In genomic region chr1:220037810-220038209, GRCh38 we compare ENCODE assay signal across 7 cellular contexts. TPM values are rescaled to one million over a fixed set of nuclear protein-coding genes. Genes with fewer than 3 reads are reported as not detected.
DNase-seq lines count a peak whose midpoint lies in the region; ATAC-seq and TF ChIP-seq lines count a peak whose summit lies in the region.
"Not testable (repeated sequence)": the region's sequence is repeated elsewhere in the genome, so short reads cannot be mapped to it uniquely, and the experiment has no call there.

No MANE protein-coding gene starts in this region.

- not testable (repeated sequence) for H3K4me3 Mint-ChIP-seq in T-helper 17 cell; activated CD8-positive, alpha-beta T cell treated with anti-CD3 and anti-CD28 coated beads, Interleukin-2, amount 10 ng/mL, durations not matched to agents 7 days and 5 days; activated naive CD4-positive, alpha-beta T cell treated with anti-CD3 and anti-CD28 coated beads, Interleukin-2, amount 10 ng/mL, durations not matched to agents 7 days and 5 days; chondrocyte (ENCODE audit: unreplicated experiment); naive B cell

- H3K9me3 ChIP-seq in Loucy (ENCODE audit: insufficient read depth, low read depth, low read length); T-helper 17 cell (ENCODE audit: control insufficient read depth, low read length, poor library complexity, severe bottlenecking): not testable (repeated sequence)

- H3K27ac Mint-ChIP-seq in T-helper 17 cell: peak overlapping the region; percentile 59
- H3K27ac Mint-ChIP-seq in activated CD8-positive, alpha-beta T cell treated with anti-CD3 and anti-CD28 coated beads, Interleukin-2, amount 10 ng/mL, durations not matched to agents 7 days and 5 days: peak overlapping the region; percentile 4
- peak overlapping the region; percentile 60 for H3K27ac Mint-ChIP-seq in activated naive CD4-positive, alpha-beta T cell treated with anti-CD3 and anti-CD28 coated beads, Interleukin-2, amount 10 ng/mL, durations not matched to agents 7 days and 5 days
- H3K27ac Mint-ChIP-seq in chondrocyte (ENCODE audit: unreplicated experiment): peak overlapping the region; percentile 36
- H3K27ac Mint-ChIP-seq in naive B cell: peak overlapping the region in 4 of 6 donors; percentile 2 to 27 (median 7)

- TF ChIP-seq CTCF in Loucy (conservative IDR thresholded peaks at IDR 0.05; ENCODE audit: low read length) (peak; percentile 46), chondrocyte (IDR thresholded peaks at IDR 0.05) (peak; percentile 35)

- peak overlapping the region; percentile 2 for H3K4me3 ChIP-seq in Loucy (ENCODE audit: low read length, poor library complexity, severe bottlenecking)

- H3K27me3 Mint-ChIP-seq in T-helper 17 cell; activated CD8-positive, alpha-beta T cell treated with anti-CD3 and anti-CD28 coated beads, Interleukin-2, amount 10 ng/mL, durations not matched to agents 7 days and 5 days (ENCODE audit: low read depth); activated naive CD4-positive, alpha-beta T cell treated with anti-CD3 and anti-CD28 coated beads, Interleukin-2, amount 10 ng/mL, durations not matched to agents 7 days and 5 days; chondrocyte (ENCODE audit: low read depth); naive B cell: not testable (repeated sequence)

- H3K4me2 ChIP-seq in Loucy (ENCODE audit: low read depth, low read length, poor library complexity, severe bottlenecking): peak overlapping the region; percentile 41

- peaks cover 65% of the 10 kb centered on the region for H3K79me2 ChIP-seq in Loucy (ENCODE audit: insufficient read depth, low read length)

- not testable (repeated sequence) for H3K9ac ChIP-seq in Loucy (ENCODE audit: low read depth, low read length, poor library complexity, severe bottlenecking)

- H3K27me3 ChIP-seq in Loucy (ENCODE audit: insufficient read depth, low read length, poor library complexity, severe bottlenecking): not testable (repeated sequence)

- H3F3A ChIP-seq in Loucy (ENCODE audit: low read depth): not testable (repeated sequence)

- H3K9me2 ChIP-seq in Loucy (replicated peaks; ENCODE audit: low read depth, low read length): not testable (repeated sequence)

- not testable (repeated sequence) for H2AFZ ChIP-seq in Loucy (ENCODE audit: low read length)

- POLR2A ChIA-PET in activated CD8-positive, alpha-beta T cell treated with anti-CD3 and anti-CD28 coated beads, Interleukin-2, amount 10 ng/mL, durations not matched to agents 7 days and 5 days (lab: Charles Lee): not testable (repeated sequence)

- not testable (repeated sequence) for H3K4me1 ChIP-seq in Loucy (ENCODE audit: insufficient read depth, low read length, poor library complexity, severe bottlenecking)

- DNase-seq in T-helper 17 cell; activated CD8-positive, alpha-beta T cell treated with anti-CD3 and anti-CD28 coated beads, Interleukin-2, amount 10 ng/mL, durations not matched to agents 7 days and 5 days; activated naive CD4-positive, alpha-beta T cell treated with anti-CD3 and anti-CD28 coated beads, Interleukin-2, amount 10 ng/mL, durations not matched to agents 7 days and 5 days; chondrocyte (ENCODE audit: low spot score); naive B cell: not testable (repeated sequence)

- CTCF ChIA-PET in activated CD8-positive, alpha-beta T cell treated with anti-CD3 and anti-CD28 coated beads, Interleukin-2, amount 10 ng/mL, durations not matched to agents 7 days and 5 days (lab: Charles Lee): interaction anchor here (0.8 kb wide), 1 partner anchor 79 kb away, joined by 3 read pairs; no protein-coding TSS in a partner anchor
- CTCF ChIA-PET in activated naive CD4-positive, alpha-beta T cell treated with anti-CD3 and anti-CD28 coated beads, Interleukin-2, amount 10 ng/mL, durations not matched to agents 7 days and 5 days (lab: Charles Lee): interaction anchor here (1.3 kb wide), 1 partner anchor 31 kb away, joined by 3 read pairs; no protein-coding TSS in a partner anchor

- not testable (repeated sequence) for H3K9me3 Mint-ChIP-seq in activated CD8-positive, alpha-beta T cell treated with anti-CD3 and anti-CD28 coated beads, Interleukin-2, amount 10 ng/mL, durations not matched to agents 7 days and 5 days (ENCODE audit: insufficient read depth); activated naive CD4-positive, alpha-beta T cell treated with anti-CD3 and anti-CD28 coated beads, Interleukin-2, amount 10 ng/mL, durations not matched to agents 7 days and 5 days; chondrocyte (ENCODE audit: low read depth); naive B cell

- ATAC-seq in GM18870 (IDR thresholded peaks at IDR 0.05; ENCODE audit: unreplicated experiment) (peak; percentile 39), T-helper 17 cell (peak; percentile 59)
- ATAC-seq in activated CD8-positive, alpha-beta T cell treated with anti-CD3 and anti-CD28 coated beads, Interleukin-2, amount 10 ng/mL, durations not matched to agents 7 days and 5 days: peak; percentile 36
- ATAC-seq in naive B cell (ENCODE audit: low read depth in 2 of 2): not testable (repeated sequence)

- not testable (repeated sequence) for H4K20me1 ChIP-seq in Loucy (ENCODE audit: insufficient read depth, low read length, poor library complexity, severe bottlenecking)

- H3K4me1 Mint-ChIP-seq in T-helper 17 cell (peaks cover 20% of the 10 kb centered on the region), chondrocyte (ENCODE audit: low read depth) (peaks cover 20% of the 10 kb centered on the region), naive B cell (peaks cover 8 to 19% (median 14%) of the 10 kb centered on the region in 3 donors)
- peaks cover 35% of the 10 kb centered on the region for H3K4me1 Mint-ChIP-seq in activated CD8-positive, alpha-beta T cell treated with anti-CD3 and anti-CD28 coated beads, Interleukin-2, amount 10 ng/mL, durations not matched to agents 7 days and 5 days (ENCODE audit: low read depth)
- H3K4me1 Mint-ChIP-seq in activated naive CD4-positive, alpha-beta T cell treated with anti-CD3 and anti-CD28 coated beads, Interleukin-2, amount 10 ng/mL, durations not matched to agents 7 days and 5 days: peaks cover 37% of the 10 kb centered on the region

- H3K36me3 Mint-ChIP-seq in T-helper 17 cell (ENCODE audit: low read depth) (peaks cover 11% of the 10 kb centered on the region), chondrocyte (ENCODE audit: low read depth) (peaks cover 18% of the 10 kb centered on the region), naive B cell (peaks cover 15 to 16% of the 10 kb centered on the region in 2 donors)
- H3K36me3 Mint-ChIP-seq in activated CD8-positive, alpha-beta T cell treated with anti-CD3 and anti-CD28 coated beads, Interleukin-2, amount 10 ng/mL, durations not matched to agents 7 days and 5 days (ENCODE audit: low read depth): peaks cover 44% of the 10 kb centered on the region
- H3K36me3 Mint-ChIP-seq in activated naive CD4-positive, alpha-beta T cell treated with anti-CD3 and anti-CD28 coated beads, Interleukin-2, amount 10 ng/mL, durations not matched to agents 7 days and 5 days: peaks cover 36% of the 10 kb centered on the region

- peaks cover 29% of the 10 kb centered on the region; the same call in 1 of the 2 replicates for H3K36me3 ChIP-seq in Loucy (ENCODE audit: insufficient read depth, low read length)

RNA-seq across cellular contexts. Expression of gene EPRS1, which starts 8.5 kb away (rescaled TPM):
- 10 to 100 TPM; 55.1 to 60.3 TPM for total RNA-seq in T-helper 17 cell
- 100 to 1,000 TPM; 115 to 116 TPM for total RNA-seq in activated CD8-positive, alpha-beta T cell treated with anti-CD3 and anti-CD28 coated beads, Interleukin-2, amount 10 ng/mL, durations not matched to agents 7 days and 5 days
- 134 to 181 TPM (median 178 TPM) in 3 replicates for total RNA-seq in chondrocyte
- polyA plus RNA-seq in naive B cell (ENCODE audit: low read depth in 6 of 6): 10 to 100 TPM; 35.4 to 54.1 (median 38.4) TPM

RNA-seq across cellular contexts. Expression of gene BPNT1, which starts 51.8 kb away (rescaled TPM):
- 1 to 10 TPM; 6.0 to 9.4 TPM for total RNA-seq in T-helper 17 cell
- total RNA-seq in activated CD8-positive, alpha-beta T cell treated with anti-CD3 and anti-CD28 coated beads, Interleukin-2, amount 10 ng/mL, durations not matched to agents 7 days and 5 days: 10 to 100 TPM; 19.7 to 26.3 TPM
- 16.3 to 26.5 TPM (median 16.9 TPM) in 3 replicates for total RNA-seq in chondrocyte
- polyA plus RNA-seq in naive B cell (ENCODE audit: low read depth in 6 of 6): 10 to 100 TPM in 5 of 6 donors, 1 to 10 TPM in 1; 9.6 to 23.0 (median 18.4) TPM

RNA-seq across cellular contexts. Expression of gene IARS2, which starts 56.1 kb away (rescaled TPM):
- total RNA-seq in T-helper 17 cell: 10 to 100 TPM; 29.8 to 32.6 TPM
- total RNA-seq in activated CD8-positive, alpha-beta T cell treated with anti-CD3 and anti-CD28 coated beads, Interleukin-2, amount 10 ng/mL, durations not matched to agents 7 days and 5 days: 10 to 100 TPM; 54.8 to 57.9 TPM
- total RNA-seq in chondrocyte: 64.2 to 71.9 TPM (median 64.9 TPM) in 3 replicates
- 10 to 100 TPM; 51.3 to 61.5 (median 56.8) TPM for polyA plus RNA-seq in naive B cell (ENCODE audit: low read depth in 6 of 6)

Comparison
In these comparisons a context has a peak if more than half of its experiments do, and no peak if none do; other contexts are left out.
1. H3K27ac Mint-ChIP-seq: peak in every context shown above with its lines; median percentile 60 in activated naive CD4-positive, alpha-beta T cell treated with anti-CD3 and anti-CD28 coated beads, Interleukin-2, amount 10 ng/mL, durations not matched to agents 7 days and 5 days; 59 in T-helper 17 cell; 36 in chondrocyte; 7 in naive B cell; 4 in activated CD8-positive, alpha-beta T cell treated with anti-CD3 and anti-CD28 coated beads, Interleukin-2, amount 10 ng/mL, durations not matched to agents 7 days and 5 days.